8 cellular contexts compared by ENCODE assay signal in the genomic region with DNA sequence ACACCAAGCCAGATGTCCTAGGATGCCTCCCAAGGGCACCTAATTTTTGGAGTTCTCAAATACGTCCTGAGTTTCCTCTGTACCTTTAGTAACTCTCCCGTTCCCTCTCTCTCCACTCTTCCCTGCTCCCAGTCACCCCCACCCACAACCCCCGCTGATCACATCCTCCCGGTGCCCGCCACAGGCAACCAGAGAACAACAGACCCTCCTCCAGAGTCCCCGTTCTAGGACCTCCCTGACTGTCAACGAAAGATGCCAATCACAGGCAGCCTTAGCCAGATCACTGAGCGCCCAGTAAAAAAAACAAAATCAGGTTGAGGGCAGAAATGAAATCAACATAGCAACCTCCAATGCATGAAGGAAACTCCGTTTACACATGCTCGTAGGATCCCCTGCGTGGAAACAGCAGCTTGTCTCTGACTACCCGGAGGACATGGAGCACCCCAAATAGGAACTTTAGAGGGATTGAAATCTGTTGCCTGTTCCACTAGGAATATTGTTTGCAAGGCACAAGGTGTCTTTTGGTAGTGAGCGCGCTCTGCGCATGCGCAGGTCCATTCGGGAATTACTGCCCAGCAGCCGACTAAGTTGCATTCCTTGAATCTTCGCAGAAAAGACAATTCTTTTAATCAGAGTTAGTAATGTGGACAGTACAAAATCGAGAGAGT. TPM values are rescaled to one million over a fixed set of nuclear protein-coding genes. Genes with fewer than 3 reads are reported as not detected.
DNase-seq lines count a peak whose midpoint lies in the region; ATAC-seq and TF ChIP-seq lines count a peak whose summit lies in the region.

TSS of gene GABRB1 (plus strand) at position 557 of the 668 bp plus-strand sequence.

- no peak for ATAC-seq in activated B cell treated with CpG ODN at 0.5 μM for 24 hours (ENCODE audit: low read depth)
- no peak for ATAC-seq in lung (ENCODE audit: insufficient read depth, low FRiP score)
- ATAC-seq in HG03565 (IDR thresholded peaks at IDR 0.05; ENCODE audit: unreplicated experiment): no peak

- H3K4me3 Mint-ChIP-seq in activated B cell treated with CpG ODN at 0.5 μM for 24 hours: peak within 1 kb of the TSS; percentile 32

- H3K4me3 ChIP-seq in endocrine pancreas (ENCODE audit: control insufficient read depth, insufficient read depth, low read length): peak within 1 kb of the TSS; percentile 92
- no peak within 1 kb of the TSS for H3K4me3 ChIP-seq in lung
- H3K4me3 ChIP-seq in stomach smooth muscle (ENCODE audit: low read length in 2 of 2): peak within 1 kb of the TSS; percentile 63 to 76
- H3K4me3 ChIP-seq in OCI-LY7 (ENCODE audit: low read depth, low read length, poor library complexity, severe bottlenecking): no peak within 1 kb of the TSS

- H3K27me3 ChIP-seq in endocrine pancreas (ENCODE audit: control insufficient read depth, insufficient read depth, low read length) (no peaks in the 10 kb centered on the region), lung (ENCODE audit: control insufficient read depth, insufficient read depth) (no peaks in the 10 kb centered on the region), stomach smooth muscle (ENCODE audit: control insufficient read depth in 1 of 2, insufficient read depth in 2 of 2, low read length in 2 of 2) (peaks cover 4 to 8% of the 10 kb centered on the region in 2 donors)

- H4K20me1 ChIP-seq in OCI-LY7 (ENCODE audit: insufficient read depth, low read length): no peaks in the 10 kb centered on the region

- 4 to 6% methylated on average over 20 of the region's 20 CpGs for whole genome bisulfite sequencing in lung, 2 donors

- no peaks in the 10 kb centered on the region for H3K9me3 ChIP-seq in endocrine pancreas (ENCODE audit: control insufficient read depth, low read length)
- H3K9me3 ChIP-seq in lung (ENCODE audit: control insufficient read depth in 2 of 2, insufficient read depth in 1 of 2, low read length in 1 of 2): peaks cover 0 to 3% of the 10 kb centered on the region in 2 donors
- H3K9me3 ChIP-seq in stomach smooth muscle (ENCODE audit: control insufficient read depth in 2 of 2, low read length in 2 of 2): no peaks in the 10 kb centered on the region
- H3K9me3 ChIP-seq in OCI-LY7 (ENCODE audit: low read length): no peaks in the 10 kb centered on the region

- peaks cover 20% of the 10 kb centered on the region for H3K4me1 Mint-ChIP-seq in activated B cell treated with CpG ODN at 0.5 μM for 24 hours

- no peak within 1 kb of the TSS for H2AFZ ChIP-seq in OCI-LY7 (ENCODE audit: low read length)

- peak within 1 kb of the TSS; percentile 77 for H3K9ac ChIP-seq in endocrine pancreas (ENCODE audit: control insufficient read depth, insufficient read depth, low read length)
- H3K9ac ChIP-seq in stomach smooth muscle (ENCODE audit: low read length in 2 of 2): peak within 1 kb of the TSS; percentile 22 to 30

- TF ChIP-seq CTCF in activated B cell treated with CpG ODN at 0.5 μM for 24 hours (IDR thresholded peaks at IDR 0.05) (no peak), lung (IDR thresholded peaks at IDR 0.05; ENCODE audit: control extremely low read depth, extremely low read depth) (no peak), OCI-LY7 (conservative IDR thresholded peaks at IDR 0.05; ENCODE audit: low read length) (no peak)

- BruUV-seq in OCI-LY7 (replicated peaks; lab: Mats Ljungman, UMichigan): no TSS peak

- peak within 1 kb of the TSS in 1 of 2 donors; percentile 76 for H3K27ac ChIP-seq in lung (ENCODE audit: low read depth in 1 of 2, low read length in 1 of 2)
- H3K27ac ChIP-seq in stomach smooth muscle (ENCODE audit: low read length): no peak within 1 kb of the TSS
- H3K27ac ChIP-seq in OCI-LY7 (ENCODE audit: low read depth, low read length, poor library complexity, severe bottlenecking): no peak within 1 kb of the TSS

- DNase-seq in activated effector memory CD4-positive, alpha-beta T cell treated with anti-CD3 and anti-CD28 coated beads, Interleukin-2, amount 50 U/mL, for 16 hours: peak; percentile 66
- no peak for DNase-seq in activated effector memory CD4-positive, alpha-beta T cell treated with Interleukin-2 at 50 U/mL for 16 hours
- no peak for DNase-seq in activated B cell treated with CpG ODN at 0.5 μM for 24 hours
- DNase-seq in lung (ENCODE audit: low spot score): peak; percentile 45
- DNase-seq in OCI-LY7 (ENCODE audit: low spot score): no peak

- H3K36me3 Mint-ChIP-seq in activated B cell treated with CpG ODN at 0.5 μM for 24 hours (ENCODE audit: low read depth): no peaks in the 10 kb centered on the region

- no peaks in the 10 kb centered on the region for H3K4me1 ChIP-seq in endocrine pancreas (ENCODE audit: control insufficient read depth, insufficient read depth, low read length)
- H3K4me1 ChIP-seq in lung (ENCODE audit: control insufficient read depth in 2 of 2, insufficient read depth in 2 of 2, low read length in 2 of 2): peaks cover 3 to 5% of the 10 kb centered on the region in 2 donors
- peaks cover 8% of the 10 kb centered on the region for H3K4me1 ChIP-seq in stomach smooth muscle (ENCODE audit: control insufficient read depth, insufficient read depth, low read length)
- no peaks in the 10 kb centered on the region for H3K4me1 ChIP-seq in OCI-LY7 (ENCODE audit: insufficient read depth, low read length, poor library complexity, severe bottlenecking)

- H3K9me2 ChIP-seq in OCI-LY7 (ENCODE audit: insufficient read depth, low read length): no peaks in the 10 kb centered on the region

- POLR2A ChIA-PET in activated B cell treated with CpG ODN at 0.5 μM for 24 hours (lab: Charles Lee): no interaction called here
- POLR2A ChIA-PET in OCI-LY7 (lab: Charles Lee): no interaction called here

- H3K9me3 Mint-ChIP-seq in activated B cell treated with CpG ODN at 0.5 μM for 24 hours: no peaks in the 10 kb centered on the region

- no peaks in the 10 kb centered on the region for H3K36me3 ChIP-seq in endocrine pancreas (ENCODE audit: control insufficient read depth, insufficient read depth, low read length)
- H3K36me3 ChIP-seq in lung (ENCODE audit: control insufficient read depth in 2 of 2, insufficient read depth in 2 of 2, low read length in 2 of 2): no peaks in the 10 kb centered on the region
- H3K36me3 ChIP-seq in stomach smooth muscle (ENCODE audit: control insufficient read depth in 2 of 2, insufficient read depth in 2 of 2, low read length in 2 of 2): no peaks in the 10 kb centered on the region
- no peaks in the 10 kb centered on the region for H3K36me3 ChIP-seq in OCI-LY7 (ENCODE audit: insufficient read depth, low read length)

- H3K79me2 ChIP-seq in OCI-LY7 (ENCODE audit: insufficient read depth, low read depth, low read length): no peaks in the 10 kb centered on the region

- no peak within 1 kb of the TSS for H3K27ac Mint-ChIP-seq in activated B cell treated with CpG ODN at 0.5 μM for 24 hours

- intact Hi-C loops in activated B cell treated with CpG ODN at 0.5 μM for 24 hours (cut with micrococcal nuclease) (no loop called here), OCI-LY7 (cut with micrococcal nuclease; ENCODE audit: unreplicated experiment) (no loop called here)

- H3K27me3 Mint-ChIP-seq in activated B cell treated with CpG ODN at 0.5 μM for 24 hours: peaks cover 34% of the 10 kb centered on the region

- CTCF ChIA-PET in activated B cell treated with CpG ODN at 0.5 μM for 24 hours (lab: Charles Lee): no interaction called here
- CTCF ChIA-PET in OCI-LY7 (lab: Charles Lee; ENCODE audit: unreplicated experiment): no interaction called here

- no peak within 1 kb of the TSS for H3K4me2 ChIP-seq in OCI-LY7 (ENCODE audit: low read length)

RNA-seq across cellular contexts. Expression of gene GABRB1, which starts in this region (rescaled TPM):
- total RNA-seq in activated B cell treated with CpG ODN at 0.5 μM for 24 hours (not detected in 2 replicates), lung (under 1 TPM in 1 of 2 donors, not detected in 1; 0.34 TPM), OCI-LY7 (2022) (not detected in 2 replicates)
- polyA plus RNA-seq in lung: not detected
- total RNA-seq in OCI-LY7 (2014; rRNA removed; shearing (Covaris generic)): not detected in 2 replicates

Comparison
In these comparisons a context has a peak if more than half of its experiments do, and no peak if none do; other contexts are left out.
1. Peak in DNase-seq in lung; RNA of the gene not detected or under 1 TPM.
2. H3K4me3 ChIP-seq: peak in endocrine pancreas (single experiment) and stomach smooth muscle (2 of 2); none in lung (single experiment) and OCI-LY7 (single experiment).